19 cellular contexts compared by ENCODE assay signal in genomic region chr9:130329061-130329460, GRCh38.
DNase-seq lines count a peak whose midpoint lies in the region; ATAC-seq and TF ChIP-seq lines count a peak whose summit lies in the region.
"Had no signal": no experiment of that assay in that cellular context is flagged by ENCODE, and none has a peak within 500 bp of the region (broad histone marks: within the 10 kb centered on the region; RNA-seq: fewer than 3 reads in every experiment).

No MANE protein-coding gene starts in this region.

- DNase-seq in left ventricle myocardium inferior (no peak), right cardiac atrium (no peak), glutamatergic neuron (no peak), sigmoid colon (no peak), D341Med (ENCODE audit: low spot score) (no peak), NCI-H524 treated with DMSO at 0.1 percent for 48 hours (lab: John Stamatoyannopoulos, UW) (no peak)
- no peak for DNase-seq in CD8-positive, alpha-beta memory T cell
- DNase-seq: Calu3; CD4-positive, alpha-beta T cell; H9; NCI-H1930; NCI-H446; NK-92 treated with Interleukin-12 subunit alpha and Interleukin-12 subunit beta, amount 100 ng/mL, for 24 hours; OCI-M1; RPMI8226 had no signal

- TF ChIP-seq POLR2A in sigmoid colon (IDR thresholded peaks at IDR 0.05) = no peak

- H3K36me3 Mint-ChIP-seq in glutamatergic neuron (ENCODE audit: unreplicated experiment) = no peaks in the 10 kb centered on the region
- H3K36me3 Mint-ChIP-seq in CD8-positive, alpha-beta memory T cell = peaks cover 0 to 2% (median 0%) of the 10 kb centered on the region in 3 donors

- H3K4me1 Mint-ChIP-seq in glutamatergic neuron (ENCODE audit: low read depth, unreplicated experiment) = peaks cover 55% of the 10 kb centered on the region
- H3K4me1 Mint-ChIP-seq in CD8-positive, alpha-beta memory T cell = no peaks in the 10 kb centered on the region
- H3K4me1 Mint-ChIP-seq: B cell had no signal

- POLR2A ChIA-PET in CD8-positive, alpha-beta memory T cell (lab: Charles Lee) = no interaction called here

- WGBS in right cardiac atrium = 78% methylated on average over 2 of the region's 2 CpGs
- WGBS in sigmoid colon, 2 donors = 44 to 77% methylated on average over 2 of the region's 2 CpGs

- H3K27me3 Mint-ChIP-seq in glutamatergic neuron (ENCODE audit: unreplicated experiment) = peaks cover 25% of the 10 kb centered on the region
- peaks cover 25 to 50% of the 10 kb centered on the region in 2 donors for H3K27me3 Mint-ChIP-seq in CD8-positive, alpha-beta memory T cell

- ATAC-seq in right cardiac atrium (no peak), GM21381 (IDR thresholded peaks at IDR 0.05; ENCODE audit: unreplicated experiment) (no peak)
- ATAC-seq: K562 had no signal

- H3K4me3 ChIP-seq in left ventricle myocardium inferior (no peak overlapping the region), right cardiac atrium (ENCODE audit: low read length) (no peak overlapping the region), sigmoid colon (peak overlapping the region in 1 of 4 donors; percentile 45)
- H3K4me3 ChIP-seq in CD8-positive, alpha-beta memory T cell (ENCODE audit: low read length) = no peak overlapping the region
- H3K4me3 ChIP-seq: K562 had no signal

- H3K27me3 ChIP-seq in left ventricle myocardium inferior (ENCODE audit: low read depth) (peaks cover 56% of the 10 kb centered on the region), right cardiac atrium (ENCODE audit: control insufficient read depth, insufficient read depth) (no peaks in the 10 kb centered on the region), sigmoid colon (no peaks in the 10 kb centered on the region)
- H3K27me3 ChIP-seq in CD8-positive, alpha-beta memory T cell (ENCODE audit: insufficient read depth, low read length, poor library complexity, severe bottlenecking) = peaks cover 3% of the 10 kb centered on the region

- H3K4me1 ChIP-seq in left ventricle myocardium inferior (peaks cover 44% of the 10 kb centered on the region), right cardiac atrium (ENCODE audit: control insufficient read depth, insufficient read depth, low read length) (peaks cover 2% of the 10 kb centered on the region), sigmoid colon (peaks cover 0 to 86% (median 74%) of the 10 kb centered on the region in 4 donors)
- H3K4me1 ChIP-seq in CD8-positive, alpha-beta memory T cell (ENCODE audit: insufficient read depth, low read length) = no peaks in the 10 kb centered on the region

- CTCF ChIA-PET in CD8-positive, alpha-beta memory T cell (lab: Charles Lee) = no interaction called here

- H3K36me3 ChIP-seq in left ventricle myocardium inferior = no peaks in the 10 kb centered on the region
- H3K36me3 ChIP-seq in sigmoid colon = peaks cover 0 to 12% (median 3%) of the 10 kb centered on the region in 4 donors
- H3K36me3 ChIP-seq in CD8-positive, alpha-beta memory T cell (ENCODE audit: insufficient read depth, low read length) = no peaks in the 10 kb centered on the region

- H3K9me3 Mint-ChIP-seq in glutamatergic neuron (ENCODE audit: unreplicated experiment) = peaks cover 13% of the 10 kb centered on the region
- no peaks in the 10 kb centered on the region for H3K9me3 Mint-ChIP-seq in CD8-positive, alpha-beta memory T cell
- H3K9me3 Mint-ChIP-seq: CD4-positive, alpha-beta T cell; H9 had no signal

- no peak for TF ChIP-seq EP300 in sigmoid colon (IDR thresholded peaks at IDR 0.05)

- H3K27ac ChIP-seq in left ventricle myocardium inferior (replicated peaks) (peak overlapping the region; percentile 51), right cardiac atrium (ENCODE audit: low read length) (no peak overlapping the region), sigmoid colon (peak overlapping the region; percentile 86 to 99 (median 92))
- no peak overlapping the region for H3K27ac ChIP-seq in CD8-positive, alpha-beta memory T cell (ENCODE audit: low read depth, low read length)
- H3K27ac ChIP-seq: 22Rv1 had no signal

- no peak for TF ChIP-seq CTCF in left ventricle myocardium inferior (IDR thresholded peaks at IDR 0.05; ENCODE audit: borderline replicate concordance)
- TF ChIP-seq CTCF in glutamatergic neuron (IDR thresholded peaks at IDR 0.05; ENCODE audit: partially characterized antibody, unreplicated experiment) = no peak
- no peak for TF ChIP-seq CTCF in sigmoid colon (IDR thresholded peaks at IDR 0.05)

- no peaks in the 10 kb centered on the region for H3K9me3 ChIP-seq in left ventricle myocardium inferior (replicated peaks)
- H3K9me3 ChIP-seq in right cardiac atrium (ENCODE audit: control insufficient read depth, low read length) = no peaks in the 10 kb centered on the region
- no peaks in the 10 kb centered on the region for H3K9me3 ChIP-seq in sigmoid colon
- no peaks in the 10 kb centered on the region for H3K9me3 ChIP-seq in CD8-positive, alpha-beta memory T cell (ENCODE audit: low read length)

- peak overlapping the region; percentile 59 for H3K4me3 Mint-ChIP-seq in glutamatergic neuron (ENCODE audit: unreplicated experiment)
- no peak overlapping the region for H3K4me3 Mint-ChIP-seq in CD8-positive, alpha-beta memory T cell
- H3K4me3 Mint-ChIP-seq: B cell; CD4-positive, alpha-beta T cell; H9 had no signal

- intact Hi-C loops in left ventricle myocardium inferior (cut with micrococcal nuclease) = no loop called here
- intact Hi-C loops in right cardiac atrium (cut with DNase I) = no loop called here
- intact Hi-C loops in sigmoid colon (cut with DNase I) = loop anchor here (5.0 kb wide), 1 partner anchor 42 kb away; no protein-coding TSS in a partner anchor

- peak overlapping the region; percentile 73 for H3K27ac Mint-ChIP-seq in glutamatergic neuron (ENCODE audit: unreplicated experiment)
- no peak overlapping the region for H3K27ac Mint-ChIP-seq in CD8-positive, alpha-beta memory T cell
- H3K27ac Mint-ChIP-seq: B cell; CD4-positive, alpha-beta T cell; H9 had no signal

Comparison
In these comparisons a context has a peak if more than half of its experiments do, and no peak if none do; other contexts are left out.
1. H3K27ac ChIP-seq: peak in left ventricle myocardium inferior (single experiment) and sigmoid colon (4 of 4); none in right cardiac atrium (single experiment) and CD8-positive, alpha-beta memory T cell (single experiment).